In genomic region chr5:56492812-56493211, GRCh38 we compare ENCODE assay signal across 26 cellular contexts.
"Had no signal": no experiment of that assay in that cellular context is flagged by ENCODE, and none has a peak within 500 bp of the region (broad histone marks: within the 10 kb centered on the region; RNA-seq: fewer than 3 reads in every experiment).

No MANE protein-coding gene starts in this region.

- H3K27ac Mint-ChIP-seq: activated CD8-positive, alpha-beta memory T cell treated with anti-CD3 and anti-CD28 coated beads, Interleukin-2, amount 10 ng/mL, durations not matched to agents 7 days and 5 days; activated naive CD8-positive, alpha-beta T cell; activated T-cell treated with anti-CD3 and anti-CD28 coated beads, Interleukin-2, amount 50 U/mL, for 24 hours; WTC11 had no signal

- H3K4me3 Mint-ChIP-seq: activated CD8-positive, alpha-beta memory T cell treated with anti-CD3 and anti-CD28 coated beads, Interleukin-2, amount 10 ng/mL, durations not matched to agents 7 days and 5 days; activated naive CD8-positive, alpha-beta T cell; activated T-cell treated with anti-CD3 and anti-CD28 coated beads, Interleukin-2, amount 50 U/mL, for 24 hours; WTC11 had no signal

- H3K27ac ChIP-seq: brain microvascular endothelial cell, cardiac muscle cell, SK-N-MC had no signal

- H3K9me3 Mint-ChIP-seq: activated T-cell treated with anti-CD3 and anti-CD28 coated beads, Interleukin-2, amount 50 U/mL, for 24 hours had no signal

- H3K36me3 ChIP-seq: brain microvascular endothelial cell, cardiac muscle cell had no signal

- H3K27me3 Mint-ChIP-seq: activated naive CD8-positive, alpha-beta T cell; activated T-cell treated with anti-CD3 and anti-CD28 coated beads, Interleukin-2, amount 50 U/mL, for 24 hours had no signal

- H3K27me3 ChIP-seq: brain microvascular endothelial cell, cardiac muscle cell had no signal

- H3K4me3 ChIP-seq: cardiac muscle cell, SK-N-MC had no signal

- DNase-seq: activated CD4-positive, alpha-beta T cell treated with anti-CD3 and anti-CD28 coated beads for 48 hours; activated CD4-positive, alpha-beta T cell treated with anti-CD3 and anti-CD28 coated beads, Interleukin-2, amount 50 U/mL, for 4 hours; activated CD4-positive, CD25-positive, alpha-beta regulatory T cell treated with anti-CD3 and anti-CD28 coated beads, Interleukin-2, amount 50 U/mL, for 72 hours; activated CD8-positive, alpha-beta memory T cell treated with anti-CD3 and anti-CD28 coated beads, Interleukin-2, amount 10 ng/mL, durations not matched to agents 7 days and 5 days; activated effector memory CD4-positive, alpha-beta T cell treated with anti-CD3 and anti-CD28 coated beads, Interleukin-2, amount 50 U/mL, for 16 hours; activated naive CD4-positive, alpha-beta T cell treated with Interleukin-2 at 50 U/mL for 16 hours; activated T-cell treated with anti-CD3 and anti-CD28 coated beads, Interleukin-2, amount 50 U/mL, for 24 hours; brain microvascular endothelial cell; cerebellar nuclear complex; KG1; NCI-H1048; NCI-H146; NCI-H187 treated with DMSO at 0.1 percent for 48 hours; NCI-H2081 treated with DMSO at 0.1 percent for 48 hours; NCI-H2171 treated with DMSO at 0.1 percent for 48 hours; NCI-H226; NCI-H526; NCI-H82; RPMI8226; T-helper 1 cell had no signal

- H3K36me3 Mint-ChIP-seq: activated CD8-positive, alpha-beta memory T cell treated with anti-CD3 and anti-CD28 coated beads, Interleukin-2, amount 10 ng/mL, durations not matched to agents 7 days and 5 days had no signal

- ATAC-seq: activated CD8-positive, alpha-beta memory T cell treated with anti-CD3 and anti-CD28 coated beads, Interleukin-2, amount 10 ng/mL, durations not matched to agents 7 days and 5 days; Panc1; Right ventricle myocardium inferior; WTC11 had no signal
